ENCODE assay signal across 9 cellular contexts in the genomic region with DNA sequence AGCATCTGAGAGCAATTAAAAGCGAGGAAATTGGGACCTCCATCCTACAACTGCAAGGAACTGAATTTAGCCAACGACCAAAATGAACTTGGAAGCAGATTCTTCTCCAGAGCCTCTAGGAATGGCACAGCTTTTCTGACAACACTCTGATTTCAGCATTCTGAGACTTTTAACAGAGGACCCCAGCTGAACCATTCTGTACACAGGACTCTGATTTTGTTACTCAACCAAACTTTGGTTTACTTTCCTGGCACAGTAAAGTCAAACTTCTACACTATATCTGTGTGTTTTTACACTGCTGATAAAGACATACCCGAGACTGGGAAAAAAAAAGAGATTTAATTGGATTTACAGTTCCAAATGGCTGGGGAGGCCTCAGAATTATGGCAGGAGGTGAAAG.
"Had no signal": no experiment of that assay in that cellular context is flagged by ENCODE, and none has a peak within 500 bp of the region (broad histone marks: within the 10 kb centered on the region; RNA-seq: fewer than 3 reads in every experiment).

No MANE protein-coding gene starts in this region.

- H3K27ac ChIP-seq: GM23248, HL-60 had no signal

- H2AFZ ChIP-seq: GM23248 had no signal

- DNase-seq: GM23248, GOT3, H7, HFFc6, IMR-90 had no signal

- FAIRE-seq: K562 had no signal

- ATAC-seq: HCT116, K562 had no signal

- H3K36me3 ChIP-seq: HAP-1 had no signal

- H3K9ac ChIP-seq: GM23248 had no signal

- H3K9me3 ChIP-seq: HAP-1 had no signal

- H3K4me3 ChIP-seq: GM23248, HAP-1, K562 had no signal
